In the genomic region with DNA sequence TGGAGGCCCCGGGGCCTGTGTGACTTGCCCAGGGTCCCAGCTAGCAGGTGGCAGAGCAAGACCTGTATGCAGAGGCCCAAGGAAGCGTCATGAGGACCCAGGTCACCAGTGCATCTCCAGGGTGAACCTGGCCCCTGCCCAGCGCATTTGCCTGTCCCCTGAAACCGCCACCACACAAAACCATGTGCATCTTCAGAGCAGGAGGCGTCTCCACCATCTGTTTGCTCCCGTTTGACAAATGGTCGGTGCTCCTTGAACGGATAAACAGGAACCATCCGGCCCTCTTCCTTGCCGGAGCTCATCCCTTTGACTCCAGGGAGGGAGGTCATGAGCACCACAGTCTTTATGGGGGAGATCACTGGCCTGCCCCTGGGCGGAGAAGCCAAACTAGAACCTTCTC, we compare ENCODE assay signal across 25 cellular contexts.
"Had no signal": no experiment of that assay in that cellular context is flagged by ENCODE, and none has a peak within 500 bp of the region (broad histone marks: within the 10 kb centered on the region; RNA-seq: fewer than 3 reads in every experiment).

No MANE protein-coding gene starts in this region.

- DNase-seq: hypothalamus; immature natural killer cell; kidney; left colon; lower lobe of right lung; mammary epithelial cell; mesenchymal stem cell; naive B cell; natural killer cell; nephron progenitor cell; ovary; posterior cingulate gyrus; retina; spleen; stimulated activated CD4-positive, alpha-beta T cell treated with anti-CD3 and anti-CD28 coated beads, Interleukin-4, amount 100 ng/mL, for 24 hours; stimulated activated naive CD4-positive, alpha-beta T cell; tibial artery; trophoblast cell; upper lobe of right lung had no signal

- H3K4me3 ChIP-seq: left lung, lower lobe of right lung, neural progenitor cell, ovary, prostate gland, skin epidermis, spleen, suprapubic skin, thoracic aorta, tibial artery, upper lobe of right lung had no signal
